ENCODE assay signal across 1 cellular context in genomic region chr5:141529873-141530272, GRCh38.
TF ChIP-seq lines count a peak whose summit lies in the region.

No MANE protein-coding gene starts in this region.

TF ChIP-seq in GM12878, 131 proteins besides CTCF, POLR2A, EP300 and RAD21 (continued from another document):
- TF ChIP-seq PBX3 (IDR thresholded peaks at IDR 0.05; ENCODE audit: insufficient replicate concordance, low read depth, low read length) (no peak), WRNIP1 (IDR thresholded peaks at IDR 0.05; ENCODE audit: borderline replicate concordance, low read depth, low read length) (no peak), CEBPB (IDR thresholded peaks at IDR 0.05; ENCODE audit: borderline replicate concordance in 1 of 2, low read depth in 2 of 2, low read length in 2 of 2) (no peak), PAX5 (IDR thresholded peaks at IDR 0.05; ENCODE audit: borderline replicate concordance, low read depth, low read length) (peak; percentile 96), GABPA (IDR thresholded peaks at IDR 0.05; ENCODE audit: low read depth) (no peak), BMI1 (IDR thresholded peaks at IDR 0.05; ENCODE audit: borderline replicate concordance) (no peak), CREB1 (IDR thresholded peaks at IDR 0.05; ENCODE audit: low read depth) (0 out of 2 replicates have a peak, but pooled peaks have one; percentile 42), EGR1 (IDR thresholded peaks at IDR 0.05; ENCODE audit: borderline replicate concordance in 1 of 2, low read depth in 2 of 2, low read length in 2 of 2) (no peak), SUPT20H (IDR thresholded peaks at IDR 0.05; ENCODE audit: borderline replicate concordance, control insufficient read depth, low read depth, low read length) (no peak), NFYA (IDR thresholded peaks at IDR 0.05; ENCODE audit: borderline replicate concordance, low read depth, low read length) (no peak), ZNF217 (IDR thresholded peaks at IDR 0.05) (no peak), ZBTB40 (IDR thresholded peaks at IDR 0.05; ENCODE audit: borderline replicate concordance) (no peak), SMAD5 (IDR thresholded peaks at IDR 0.05; ENCODE audit: low read depth) (no peak), NRF1 (conservative IDR thresholded peaks at IDR 0.05; ENCODE audit: low read depth, low read length) (no peak)
